ENCODE assay signal across 2 cellular contexts in the genomic region with DNA sequence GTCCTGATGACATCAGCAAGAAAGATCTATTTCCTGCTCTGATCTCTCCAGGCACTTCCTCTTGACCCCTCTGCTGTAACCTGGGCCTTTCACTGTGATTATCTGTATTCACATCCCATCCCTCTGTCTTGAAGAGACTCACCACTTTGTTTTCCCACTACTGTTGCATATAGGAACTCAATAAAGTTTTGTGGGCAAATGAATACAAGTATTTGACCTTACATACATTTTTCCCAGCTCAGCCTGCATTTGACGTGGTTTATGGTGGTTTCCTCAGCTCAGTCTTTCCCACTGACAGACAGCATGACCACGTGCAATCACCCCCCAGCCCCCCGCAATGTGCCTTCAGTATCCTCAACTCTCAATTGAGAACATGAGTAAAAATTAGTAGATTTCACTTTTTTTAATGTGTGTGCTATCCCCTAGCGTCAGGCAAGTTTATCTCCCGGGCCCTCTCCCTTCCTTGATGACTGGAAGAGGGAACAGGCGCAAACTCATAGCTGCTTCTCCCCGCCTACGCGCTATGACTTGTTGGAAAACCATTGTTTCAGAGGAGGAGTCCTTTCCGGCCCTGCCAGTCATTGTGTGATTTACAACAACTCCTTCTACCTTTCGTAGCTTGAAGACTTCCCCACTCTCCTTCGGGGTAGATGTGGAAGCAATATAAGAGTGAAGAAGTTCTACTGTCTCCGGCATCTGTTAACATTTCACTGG.
TF ChIP-seq lines count a peak whose summit lies in the region.

No MANE protein-coding gene starts in this region.

TF ChIP-seq in GM23338, 12 proteins besides CTCF, POLR2A, EP300 and RAD21:
- TF ChIP-seq STAT1 (IDR thresholded peaks at IDR 0.05; ENCODE audit: unreplicated experiment) (no peak), EZH2 (IDR thresholded peaks at IDR 0.05; ENCODE audit: low read depth, unreplicated experiment) (no peak), POLR2AphosphoS5 (IDR thresholded peaks at IDR 0.05; ENCODE audit: low read depth) (no peak), EZH2phosphoT487 (IDR thresholded peaks at IDR 0.05; ENCODE audit: unreplicated experiment) (no peak), JUNB (IDR thresholded peaks at IDR 0.05; ENCODE audit: unreplicated experiment) (no peak), CREB1 (CRISPR knock-in tag; IDR thresholded peaks at IDR 0.05; ENCODE audit: low read depth) (no peak)
- TF ChIP-seq, protein P1, sequence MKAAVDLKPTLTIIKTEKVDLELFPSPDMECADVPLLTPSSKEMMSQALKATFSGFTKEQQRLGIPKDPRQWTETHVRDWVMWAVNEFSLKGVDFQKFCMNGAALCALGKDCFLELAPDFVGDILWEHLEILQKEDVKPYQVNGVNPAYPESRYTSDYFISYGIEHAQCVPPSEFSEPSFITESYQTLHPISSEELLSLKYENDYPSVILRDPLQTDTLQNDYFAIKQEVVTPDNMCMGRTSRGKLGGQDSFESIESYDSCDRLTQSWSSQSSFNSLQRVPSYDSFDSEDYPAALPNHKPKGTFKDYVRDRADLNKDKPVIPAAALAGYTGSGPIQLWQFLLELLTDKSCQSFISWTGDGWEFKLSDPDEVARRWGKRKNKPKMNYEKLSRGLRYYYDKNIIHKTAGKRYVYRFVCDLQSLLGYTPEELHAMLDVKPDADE (IDR thresholded peaks at IDR 0.05): no peak
- TF ChIP-seq, protein P2, sequence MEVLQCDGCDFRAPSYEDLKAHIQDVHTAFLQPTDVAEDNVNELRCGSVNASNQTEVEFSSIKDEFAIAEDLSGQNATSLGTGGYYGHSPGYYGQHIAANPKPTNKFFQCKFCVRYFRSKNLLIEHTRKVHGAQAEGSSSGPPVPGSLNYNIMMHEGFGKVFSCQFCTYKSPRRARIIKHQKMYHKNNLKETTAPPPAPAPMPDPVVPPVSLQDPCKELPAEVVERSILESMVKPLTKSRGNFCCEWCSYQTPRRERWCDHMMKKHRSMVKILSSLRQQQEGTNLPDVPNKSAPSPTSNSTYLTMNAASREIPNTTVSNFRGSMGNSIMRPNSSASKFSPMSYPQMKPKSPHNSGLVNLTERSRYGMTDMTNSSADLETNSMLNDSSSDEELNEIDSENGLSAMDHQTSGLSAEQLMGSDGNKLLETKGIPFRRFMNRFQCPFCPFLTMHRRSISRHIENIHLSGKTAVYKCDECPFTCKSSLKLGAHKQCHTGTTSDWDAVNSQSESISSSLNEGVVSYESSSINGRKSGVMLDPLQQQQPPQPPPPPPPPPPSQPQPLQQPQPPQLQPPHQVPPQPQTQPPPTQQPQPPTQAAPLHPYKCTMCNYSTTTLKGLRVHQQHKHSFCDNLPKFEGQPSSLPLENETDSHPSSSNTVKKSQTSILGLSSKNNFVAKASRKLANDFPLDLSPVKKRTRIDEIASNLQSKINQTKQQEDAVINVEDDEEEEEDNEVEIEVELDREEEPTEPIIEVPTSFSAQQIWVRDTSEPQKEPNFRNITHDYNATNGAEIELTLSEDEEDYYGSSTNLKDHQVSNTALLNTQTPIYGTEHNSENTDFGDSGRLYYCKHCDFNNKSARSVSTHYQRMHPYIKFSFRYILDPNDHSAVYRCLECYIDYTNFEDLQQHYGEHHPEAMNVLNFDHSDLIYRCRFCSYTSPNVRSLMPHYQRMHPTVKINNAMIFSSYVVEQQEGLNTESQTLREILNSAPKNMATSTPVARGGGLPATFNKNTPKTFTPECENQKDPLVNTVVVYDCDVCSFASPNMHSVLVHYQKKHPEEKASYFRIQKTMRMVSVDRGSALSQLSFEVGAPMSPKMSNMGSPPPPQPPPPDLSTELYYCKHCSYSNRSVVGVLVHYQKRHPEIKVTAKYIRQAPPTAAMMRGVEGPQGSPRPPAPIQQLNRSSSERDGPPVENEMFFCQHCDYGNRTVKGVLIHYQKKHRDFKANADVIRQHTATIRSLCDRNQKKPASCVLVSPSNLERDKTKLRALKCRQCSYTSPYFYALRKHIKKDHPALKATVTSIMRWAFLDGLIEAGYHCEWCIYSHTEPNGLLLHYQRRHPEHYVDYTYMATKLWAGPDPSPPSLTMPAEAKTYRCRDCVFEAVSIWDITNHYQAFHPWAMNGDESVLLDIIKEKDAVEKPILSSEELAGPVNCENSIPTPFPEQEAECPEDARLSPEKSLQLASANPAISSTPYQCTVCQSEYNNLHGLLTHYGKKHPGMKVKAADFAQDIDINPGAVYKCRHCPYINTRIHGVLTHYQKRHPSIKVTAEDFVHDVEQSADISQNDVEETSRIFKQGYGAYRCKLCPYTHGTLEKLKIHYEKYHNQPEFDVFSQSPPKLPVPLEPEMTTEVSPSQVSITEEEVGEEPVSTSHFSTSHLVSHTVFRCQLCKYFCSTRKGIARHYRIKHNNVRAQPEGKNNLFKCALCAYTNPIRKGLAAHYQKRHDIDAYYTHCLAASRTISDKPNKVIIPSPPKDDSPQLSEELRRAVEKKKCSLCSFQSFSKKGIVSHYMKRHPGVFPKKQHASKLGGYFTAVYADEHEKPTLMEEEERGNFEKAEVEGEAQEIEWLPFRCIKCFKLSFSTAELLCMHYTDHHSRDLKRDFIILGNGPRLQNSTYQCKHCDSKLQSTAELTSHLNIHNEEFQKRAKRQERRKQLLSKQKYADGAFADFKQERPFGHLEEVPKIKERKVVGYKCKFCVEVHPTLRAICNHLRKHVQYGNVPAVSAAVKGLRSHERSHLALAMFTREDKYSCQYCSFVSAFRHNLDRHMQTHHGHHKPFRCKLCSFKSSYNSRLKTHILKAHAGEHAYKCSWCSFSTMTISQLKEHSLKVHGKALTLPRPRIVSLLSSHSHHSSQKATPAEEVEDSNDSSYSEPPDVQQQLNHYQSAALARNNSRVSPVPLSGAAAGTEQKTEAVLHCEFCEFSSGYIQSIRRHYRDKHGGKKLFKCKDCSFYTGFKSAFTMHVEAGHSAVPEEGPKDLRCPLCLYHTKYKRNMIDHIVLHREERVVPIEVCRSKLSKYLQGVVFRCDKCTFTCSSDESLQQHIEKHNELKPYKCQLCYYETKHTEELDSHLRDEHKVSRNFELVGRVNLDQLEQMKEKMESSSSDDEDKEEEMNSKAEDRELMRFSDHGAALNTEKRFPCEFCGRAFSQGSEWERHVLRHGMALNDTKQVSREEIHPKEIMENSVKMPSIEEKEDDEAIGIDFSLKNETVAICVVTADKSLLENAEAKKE (CRISPR knock-in tag; IDR thresholded peaks at IDR 0.05): no peak
TF ChIP-seq in GM23338: peak in this region for 0.

TF ChIP-seq in H1, 55 proteins besides CTCF, POLR2A, EP300 and RAD21:
- TF ChIP-seq POU5F1 (IDR thresholded peaks at IDR 0.05; ENCODE audit: low read depth, low read length): no peak
- TF ChIP-seq ZNF274 (IDR thresholded peaks at IDR 0.05; ENCODE audit: borderline replicate concordance, extremely low read depth, low read length): no peak
- no peak for TF ChIP-seq CBX5 (IDR thresholded peaks at IDR 0.05; ENCODE audit: low read depth, low read length)
- no peak for TF ChIP-seq NRF1 (IDR thresholded peaks at IDR 0.05; ENCODE audit: low read depth, low read length)
- no peak for TF ChIP-seq GTF2F1 (IDR thresholded peaks at IDR 0.05; ENCODE audit: borderline replicate concordance, low read depth, low read length)
